8 cellular contexts compared by ENCODE assay signal in the genomic region with DNA sequence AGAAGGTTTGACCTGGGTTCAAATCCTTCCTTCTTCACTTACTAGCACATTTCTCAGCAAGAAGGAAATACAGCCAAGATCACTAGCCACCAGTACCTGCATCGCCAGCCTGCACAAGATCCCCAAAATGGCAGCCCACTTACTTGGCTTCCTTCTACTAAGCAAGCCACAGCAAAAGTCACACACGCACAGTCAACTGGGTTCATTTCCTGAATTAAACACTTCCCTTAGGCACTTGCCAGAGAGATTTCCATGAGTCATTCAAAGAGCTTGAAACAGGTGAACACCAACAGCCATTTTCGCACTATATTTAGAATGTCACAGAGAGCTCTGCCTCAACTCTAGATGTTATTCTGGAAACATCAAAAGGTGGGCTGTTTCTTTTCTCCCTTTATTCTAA. TPM values are rescaled to one million over a fixed set of nuclear protein-coding genes. Genes with fewer than 3 reads are reported as not detected.
DNase-seq lines count a peak whose midpoint lies in the region; ATAC-seq, FAIRE-seq and TF ChIP-seq lines count a peak whose summit lies in the region.

No MANE protein-coding gene starts in this region.

- intact Hi-C loops in left ventricle myocardium superior (cut with micrococcal nuclease) (no loop called here), Right ventricle myocardium superior (cut with DNase I) (no loop called here), right cardiac atrium (cut with DNase I) (no loop called here)

- no peak overlapping the region for H3K4me2 ChIP-seq in SK-N-SH

- TF ChIP-seq CTCF in SK-N-SH (IDR thresholded peaks at IDR 0.05), result no peak

- H3K27me3 ChIP-seq in right cardiac atrium (ENCODE audit: control insufficient read depth, insufficient read depth) (no peaks in the 10 kb centered on the region), SK-N-SH (ENCODE audit: insufficient read depth) (no peaks in the 10 kb centered on the region)

- H4K20me1 ChIP-seq in SK-N-SH (ENCODE audit: insufficient read depth), result no peaks in the 10 kb centered on the region

- H3K9me2 ChIP-seq in SK-N-SH, result no peaks in the 10 kb centered on the region

- ATAC-seq in left ventricle myocardium superior (peak; percentile 28), Right ventricle myocardium superior (ENCODE audit: poor library complexity) (no peak), right cardiac atrium (peak in 1 of 2 donors; percentile 42), HG03108 (IDR thresholded peaks at IDR 0.05; ENCODE audit: unreplicated experiment) (no peak)

- no peak overlapping the region for H3K4me3 ChIP-seq in right cardiac atrium (ENCODE audit: low read length)
- H3K4me3 ChIP-seq in SK-N-SH (ENCODE audit: low read depth in 2 of 2, low read length in 1 of 2), result no peak overlapping the region

- peaks cover 6% of the 10 kb centered on the region for H3F3A ChIP-seq in SK-N-SH (replicated peaks; ENCODE audit: insufficient read depth)

- H3K79me2 ChIP-seq in SK-N-SH (ENCODE audit: insufficient read depth), result no peaks in the 10 kb centered on the region

- H3K27ac ChIP-seq in right cardiac atrium (ENCODE audit: low read length) (peak overlapping the region; percentile 20), SK-N-SH (ENCODE audit: low read depth in 2 of 2, low read length in 1 of 2) (peak overlapping the region in 1 of 2 experiments; percentile 58; a peak in 2 of 4 replicates)

- no peaks in the 10 kb centered on the region for H3K36me3 ChIP-seq in SK-N-SH (replicated peaks in 1 of 2; ENCODE audit: control insufficient read depth in 1 of 2, insufficient read depth in 2 of 2, low read length in 1 of 2)

- no peak overlapping the region for H2AFZ ChIP-seq in SK-N-SH (ENCODE audit: low read depth)

- DNase-seq in left ventricle myocardium superior (no peak), Right ventricle myocardium superior (no peak), NOMO-1 treated with DMSO at 0.1 percent for 48 hours (lab: John Stamatoyannopoulos, UW; ENCODE audit: unreplicated experiment) (peak; percentile 73), right cardiac atrium (no peak), urothelium cell line (ENCODE audit: low spot score) (peak; percentile 53), SK-N-SH (no peak)
- no peak for DNase-seq in activated CD8-positive, alpha-beta memory T cell treated with anti-CD3 and anti-CD28 coated beads, Interleukin-2, amount 50 U/mL, for 48 hours

- no peaks in the 10 kb centered on the region for H3K9me3 ChIP-seq in right cardiac atrium (ENCODE audit: control insufficient read depth, low read length)
- H3K9me3 ChIP-seq in SK-N-SH, result no peaks in the 10 kb centered on the region

- no peak for FAIRE-seq in urothelium cell line (lab: Jason Lieb, UNC)

- H3K9ac ChIP-seq in SK-N-SH, result no peak overlapping the region

- TF ChIP-seq EP300 in SK-N-SH (IDR thresholded peaks at IDR 0.05; ENCODE audit: borderline replicate concordance in 1 of 2, low read depth in 1 of 2, low read length in 1 of 2), result no peak

- WGBS in right cardiac atrium, result 60% methylated on average over 3 of the region's 3 CpGs
- 83% methylated on average over 3 of the region's 3 CpGs for WGBS in SK-N-SH (ENCODE audit: low lambda C conversion rate)

- CTCF ChIA-PET in SK-N-SH (lab: Yijun Ruan, JAX), result interaction anchor here (1.0 to 1.2 kb wide), 2 partner anchors 42 to 89 kb away, joined by 3 read pairs; a partner anchor contains a TSS

- H3K4me1 ChIP-seq in right cardiac atrium (ENCODE audit: control insufficient read depth, insufficient read depth, low read length), result peaks cover 17% of the 10 kb centered on the region
- peaks cover 13 to 49% of the 10 kb centered on the region in 2 experiments for H3K4me1 ChIP-seq in SK-N-SH (ENCODE audit: control insufficient read depth in 1 of 2, insufficient read depth in 2 of 2, low read depth in 1 of 2, low read length in 1 of 2)

- POLR2A ChIA-PET in SK-N-SH (lab: Yijun Ruan, JAX), result interaction anchor here (1.5 kb wide), 1 partner anchor 82 kb away, joined by 8 read pairs; no protein-coding TSS in a partner anchor

- TF ChIP-seq RAD21 in SK-N-SH (IDR thresholded peaks at IDR 0.05; ENCODE audit: low read length), result no peak

TF ChIP-seq in SK-N-SH, 30 proteins besides CTCF, POLR2A, EP300 and RAD21:
- TF ChIP-seq MEF2A (IDR thresholded peaks at IDR 0.05; ENCODE audit: borderline replicate concordance, low read depth) (no peak), FOXM1 (IDR thresholded peaks at IDR 0.05; ENCODE audit: low read depth) (no peak), TEAD4 (IDR thresholded peaks at IDR 0.05; ENCODE audit: borderline replicate concordance, insufficient read depth) (no peak), YY1 (IDR thresholded peaks at IDR 0.05; ENCODE audit: low read depth) (no peak), GABPA (IDR thresholded peaks at IDR 0.05; ENCODE audit: low read depth) (no peak), NFIC (IDR thresholded peaks at IDR 0.05; ENCODE audit: borderline replicate concordance) (no peak), RFX5 (IDR thresholded peaks at IDR 0.05; ENCODE audit: low read length) (no peak), SMC3 (IDR thresholded peaks at IDR 0.05; ENCODE audit: low read depth, low read length) (no peak), FOSL2 (IDR thresholded peaks at IDR 0.05; ENCODE audit: borderline replicate concordance, low read depth) (no peak)
- TF ChIP-seq, protein P1, sequence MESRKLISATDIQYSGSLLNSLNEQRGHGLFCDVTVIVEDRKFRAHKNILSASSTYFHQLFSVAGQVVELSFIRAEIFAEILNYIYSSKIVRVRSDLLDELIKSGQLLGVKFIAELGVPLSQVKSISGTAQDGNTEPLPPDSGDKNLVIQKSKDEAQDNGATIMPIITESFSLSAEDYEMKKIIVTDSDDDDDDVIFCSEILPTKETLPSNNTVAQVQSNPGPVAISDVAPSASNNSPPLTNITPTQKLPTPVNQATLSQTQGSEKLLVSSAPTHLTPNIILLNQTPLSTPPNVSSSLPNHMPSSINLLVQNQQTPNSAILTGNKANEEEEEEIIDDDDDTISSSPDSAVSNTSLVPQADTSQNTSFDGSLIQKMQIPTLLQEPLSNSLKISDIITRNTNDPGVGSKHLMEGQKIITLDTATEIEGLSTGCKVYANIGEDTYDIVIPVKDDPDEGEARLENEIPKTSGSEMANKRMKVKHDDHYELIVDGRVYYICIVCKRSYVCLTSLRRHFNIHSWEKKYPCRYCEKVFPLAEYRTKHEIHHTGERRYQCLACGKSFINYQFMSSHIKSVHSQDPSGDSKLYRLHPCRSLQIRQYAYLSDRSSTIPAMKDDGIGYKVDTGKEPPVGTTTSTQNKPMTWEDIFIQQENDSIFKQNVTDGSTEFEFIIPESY (IDR thresholded peaks at IDR 0.05; ENCODE audit: borderline replicate concordance, low read depth), result no peak
- TF ChIP-seq, protein P2, sequence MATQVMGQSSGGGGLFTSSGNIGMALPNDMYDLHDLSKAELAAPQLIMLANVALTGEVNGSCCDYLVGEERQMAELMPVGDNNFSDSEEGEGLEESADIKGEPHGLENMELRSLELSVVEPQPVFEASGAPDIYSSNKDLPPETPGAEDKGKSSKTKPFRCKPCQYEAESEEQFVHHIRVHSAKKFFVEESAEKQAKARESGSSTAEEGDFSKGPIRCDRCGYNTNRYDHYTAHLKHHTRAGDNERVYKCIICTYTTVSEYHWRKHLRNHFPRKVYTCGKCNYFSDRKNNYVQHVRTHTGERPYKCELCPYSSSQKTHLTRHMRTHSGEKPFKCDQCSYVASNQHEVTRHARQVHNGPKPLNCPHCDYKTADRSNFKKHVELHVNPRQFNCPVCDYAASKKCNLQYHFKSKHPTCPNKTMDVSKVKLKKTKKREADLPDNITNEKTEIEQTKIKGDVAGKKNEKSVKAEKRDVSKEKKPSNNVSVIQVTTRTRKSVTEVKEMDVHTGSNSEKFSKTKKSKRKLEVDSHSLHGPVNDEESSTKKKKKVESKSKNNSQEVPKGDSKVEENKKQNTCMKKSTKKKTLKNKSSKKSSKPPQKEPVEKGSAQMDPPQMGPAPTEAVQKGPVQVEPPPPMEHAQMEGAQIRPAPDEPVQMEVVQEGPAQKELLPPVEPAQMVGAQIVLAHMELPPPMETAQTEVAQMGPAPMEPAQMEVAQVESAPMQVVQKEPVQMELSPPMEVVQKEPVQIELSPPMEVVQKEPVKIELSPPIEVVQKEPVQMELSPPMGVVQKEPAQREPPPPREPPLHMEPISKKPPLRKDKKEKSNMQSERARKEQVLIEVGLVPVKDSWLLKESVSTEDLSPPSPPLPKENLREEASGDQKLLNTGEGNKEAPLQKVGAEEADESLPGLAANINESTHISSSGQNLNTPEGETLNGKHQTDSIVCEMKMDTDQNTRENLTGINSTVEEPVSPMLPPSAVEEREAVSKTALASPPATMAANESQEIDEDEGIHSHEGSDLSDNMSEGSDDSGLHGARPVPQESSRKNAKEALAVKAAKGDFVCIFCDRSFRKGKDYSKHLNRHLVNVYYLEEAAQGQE (IDR thresholded peaks at IDR 0.05; ENCODE audit: low read depth, low read length), result no peak
- TF ChIP-seq, protein P3, sequence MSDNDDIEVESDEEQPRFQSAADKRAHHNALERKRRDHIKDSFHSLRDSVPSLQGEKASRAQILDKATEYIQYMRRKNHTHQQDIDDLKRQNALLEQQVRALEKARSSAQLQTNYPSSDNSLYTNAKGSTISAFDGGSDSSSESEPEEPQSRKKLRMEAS (IDR thresholded peaks at IDR 0.05; ENCODE audit: low read depth), result no peak

RNA-seq across cellular contexts. Expression of a gene that starts 42.6 kb away (rescaled TPM):
- total RNA-seq in left ventricle myocardium superior, result 94.3 TPM
- 83.5 TPM for total RNA-seq in Right ventricle myocardium superior
- total RNA-seq in right cardiac atrium, result 10 to 100 TPM; 52.2 to 80.4 (median 65.3) TPM
- 64.9 TPM for polyA plus RNA-seq in right cardiac atrium
- 2.0 and 2.2 TPM in 2 replicates for polyA plus RNA-seq in SK-N-SH (2012; rRNA removed)
- 1.7 and 2.7 TPM in 2 replicates for polyA plus RNA-seq in SK-N-SH (2012; cell fraction: cytosol; rRNA removed)
- polyA plus RNA-seq in SK-N-SH (2012; cell fraction: nucleus; rRNA removed), result 2.2 and 3.7 TPM in 2 replicates

Comparison
In these comparisons a context has a peak if more than half of its experiments do, and no peak if none do; other contexts are left out.
1. DNase-seq: peak in NOMO-1 treated with DMSO at 0.1 percent for 48 hours (single experiment) and urothelium cell line (single experiment); none in left ventricle myocardium superior (single experiment), Right ventricle myocardium superior (single experiment), right cardiac atrium (0 of 3), activated CD8-positive, alpha-beta memory T cell treated with anti-CD3 and anti-CD28 coated beads, Interleukin-2, amount 50 U/mL, for 48 hours (single experiment) and SK-N-SH (single experiment).